Comparison of ENCODE assay signal across 1 cellular context in genomic region chr11:88117281-88117858, GRCh38.
TF ChIP-seq lines count a peak whose summit lies in the region.

No MANE protein-coding gene starts in this region.

TF ChIP-seq in HepG2, 621 proteins besides CTCF, POLR2A, EP300 and RAD21 (continued from another document):
- TF ChIP-seq MLXIP (CRISPR knock-in tag; IDR thresholded peaks at IDR 0.05; ENCODE audit: borderline replicate concordance) (no peak), TCF7L2 (IDR thresholded peaks at IDR 0.05; ENCODE audit: low read depth, low read length) (no peak), SNAPC2 (CRISPR knock-in tag; IDR thresholded peaks at IDR 0.05) (no peak), ZFP36 (IDR thresholded peaks at IDR 0.05; ENCODE audit: borderline replicate concordance, low read depth, low read length, partially characterized antibody) (no peak), NAIF1 (CRISPR knock-in tag; IDR thresholded peaks at IDR 0.05; ENCODE audit: borderline replicate concordance) (no peak), ZNF547 (CRISPR knock-in tag; IDR thresholded peaks at IDR 0.05) (no peak), ZNF773 (CRISPR knock-in tag; IDR thresholded peaks at IDR 0.05; ENCODE audit: borderline replicate concordance) (no peak), ZGPAT (CRISPR knock-in tag; IDR thresholded peaks at IDR 0.05) (no peak), TFAP4 (IDR thresholded peaks at IDR 0.05; ENCODE audit: borderline replicate concordance, low read depth) (no peak), HINFP (CRISPR knock-in tag; IDR thresholded peaks at IDR 0.05; ENCODE audit: low read depth) (no peak), PITX1 (CRISPR knock-in tag; IDR thresholded peaks at IDR 0.05) (no peak), ZNF281 (CRISPR knock-in tag; IDR thresholded peaks at IDR 0.05; ENCODE audit: borderline replicate concordance) (no peak), BORCS8-MEF2B (CRISPR knock-in tag; IDR thresholded peaks at IDR 0.05) (no peak), NCOR1 (IDR thresholded peaks at IDR 0.05; ENCODE audit: borderline replicate concordance, low read length) (no peak)
